In genomic region chr6:24855389-24856245, GRCh38 we compare ENCODE assay signal across 9 cellular contexts. TPM values are rescaled to one million over a fixed set of nuclear protein-coding genes. Genes with fewer than 3 reads are reported as not detected.
DNase-seq lines count a peak whose midpoint lies in the region; ATAC-seq and TF ChIP-seq lines count a peak whose summit lies in the region.
"Had no signal": no experiment of that assay in that cellular context is flagged by ENCODE, and none has a peak within 500 bp of the region (broad histone marks: within the 10 kb centered on the region; RNA-seq: fewer than 3 reads in every experiment).

No MANE protein-coding gene starts in this region.

- DNase-seq in NCI-H524 (lab: John Stamatoyannopoulos, UW) = peak; percentile 48 to 74
- DNase-seq in NCI-H524 treated with DMSO at 0.1 percent for 48 hours (lab: John Stamatoyannopoulos, UW) = no peak
- DNase-seq in RWPE1 (ENCODE audit: low spot score) = peak; percentile 81
- peak; percentile 41 for DNase-seq in activated effector memory CD4-positive, alpha-beta T cell treated with Interleukin-2 at 50 U/mL for 16 hours
- DNase-seq in foreskin keratinocyte = peak in 1 of 2 donors; percentile 42
- peak in 41 of 56 donors; percentile 3 to 79 (median 36) for DNase-seq in nucleus accumbens (lab: John Stamatoyannopoulos, UW)
- DNase-seq in thyroid gland = peak; percentile 67 to 68

- intact Hi-C loops in thyroid gland (cut with DNase I) = loop anchor here (5.0 to 10.0 kb wide), 2 partner anchors 139 to 217 kb away; no protein-coding TSS in a partner anchor

- H3K27me3 ChIP-seq in foreskin keratinocyte (peaks cover under 1% of the 10 kb centered on the region), thyroid gland (no peaks in the 10 kb centered on the region)

- H3K27ac ChIP-seq in RWPE1 = no peak overlapping the region
- no peak overlapping the region for H3K27ac ChIP-seq in foreskin keratinocyte
- peak overlapping the region in 1 of 3 donors; percentile 6 for H3K27ac ChIP-seq in thyroid gland

- 33 to 37% methylated on average over 19 of the region's 19 CpGs for WGBS in thyroid gland, 2 donors

- H3K9me3 ChIP-seq in thyroid gland = no peaks in the 10 kb centered on the region

- ATAC-seq in foreskin keratinocyte = peak; percentile 76

- TF ChIP-seq POLR2A in thyroid gland (IDR thresholded peaks at IDR 0.05) = no peak

- POLR2A ChIA-PET in RWPE1 (lab: Yijun Ruan, JAX; ENCODE audit: low non-redundant PET) = no interaction called here

- CTCF ChIA-PET in RWPE1 (lab: Yijun Ruan, JAX) = interaction anchor here (0.6 to 2.7 kb wide), 11 partner anchors 9 to 215 kb away, joined by 3 to 15 read pairs (median 4); no protein-coding TSS in a partner anchor

- no peaks in the 10 kb centered on the region for H3K36me3 ChIP-seq in thyroid gland

- H3K4me1 ChIP-seq in foreskin keratinocyte = peaks cover 8% of the 10 kb centered on the region
- H3K4me1 ChIP-seq in thyroid gland = peaks cover 23 to 57% of the 10 kb centered on the region in 2 donors

- TF ChIP-seq CTCF in LNCAP (IDR thresholded peaks at IDR 0.05) (peak; percentile 81), RWPE1 (conservative IDR thresholded peaks at IDR 0.05; ENCODE audit: low read depth) (peak; percentile 86), foreskin keratinocyte (conservative IDR thresholded peaks at IDR 0.05) (peak; percentile 92), thyroid gland (IDR thresholded peaks at IDR 0.05) (peak; percentile 79 to 93 (median 86))

- no peak overlapping the region for H3K4me3 ChIP-seq in thyroid gland (replicated peaks in 1 of 3)

RNA-seq across cellular contexts. Expression of gene ARMH2, which starts 56.9 kb away (rescaled TPM):
- not detected in 2 replicates for total RNA-seq in foreskin keratinocyte
- not detected in 2 replicates for polyA plus RNA-seq in foreskin keratinocyte
- total RNA-seq in thyroid gland = not detected
- total RNA-seq: subcutaneous adipose tissue had no signal
